Comparison of ENCODE assay signal across 19 cellular contexts in the genomic region with DNA sequence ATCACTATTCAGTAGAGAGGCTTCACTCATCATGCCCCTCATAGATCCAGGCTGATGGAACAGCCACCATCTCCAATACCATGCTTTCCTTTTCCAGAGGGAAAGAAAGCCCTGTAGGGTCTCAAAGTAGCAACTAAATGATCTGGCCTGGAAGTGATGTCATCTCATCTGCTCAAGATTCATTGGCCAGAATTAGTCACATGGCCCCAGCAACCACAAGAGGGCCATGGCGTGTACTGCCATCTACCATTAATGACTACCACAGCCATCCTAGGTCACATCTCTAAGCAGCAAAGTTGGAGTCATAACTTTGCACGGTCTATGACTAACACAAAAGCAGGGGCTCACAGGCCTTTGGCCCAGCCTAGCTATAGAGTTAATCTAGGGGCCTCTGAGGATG.
"Had no signal": no experiment of that assay in that cellular context is flagged by ENCODE, and none has a peak within 500 bp of the region (broad histone marks: within the 10 kb centered on the region; RNA-seq: fewer than 3 reads in every experiment).

No MANE protein-coding gene starts in this region.

- ATAC-seq: left cardiac atrium; natural killer cell treated with Interleukin-12 subunit alpha and Interleukin-12 subunit beta and Interleukin-15 and Interleukin-18, amount 100 ng/mL, for 72 hours had no signal

- FAIRE-seq: kidney had no signal

- H3K27ac ChIP-seq: hepatocyte, left ventricle myocardium inferior, neural progenitor cell, ovary, right atrium auricular region, sigmoid colon, skin epidermis, stomach, vagina had no signal

- DNase-seq: effector CD8-positive, alpha-beta T cell; foreskin melanocyte; kidney; left cardiac atrium; left ventricle myocardium inferior; mesenchymal stem cell; ovary; sigmoid colon; stimulated activated CD4-positive, alpha-beta T cell treated with anti-CD3 and anti-CD28 coated beads, Interleukin-2, amount 100 ng/mL, for 24 hours; stimulated activated CD4-positive, alpha-beta T cell treated with anti-CD3 and anti-CD28 coated beads, Interleukin-4, amount 100 ng/mL, for 4 hours; stimulated activated naive CD4-positive, alpha-beta T cell; stomach had no signal

- H3K4me3 ChIP-seq: hepatocyte, left ventricle myocardium inferior, lung, neural progenitor cell, ovary, right atrium auricular region, sigmoid colon, skin epidermis, stomach, vagina had no signal

- H3K27me3 ChIP-seq: hepatocyte, neural progenitor cell, ovary, right atrium auricular region, sigmoid colon, stomach, vagina had no signal
